ENCODE assay signal across 20 cellular contexts in the genomic region with DNA sequence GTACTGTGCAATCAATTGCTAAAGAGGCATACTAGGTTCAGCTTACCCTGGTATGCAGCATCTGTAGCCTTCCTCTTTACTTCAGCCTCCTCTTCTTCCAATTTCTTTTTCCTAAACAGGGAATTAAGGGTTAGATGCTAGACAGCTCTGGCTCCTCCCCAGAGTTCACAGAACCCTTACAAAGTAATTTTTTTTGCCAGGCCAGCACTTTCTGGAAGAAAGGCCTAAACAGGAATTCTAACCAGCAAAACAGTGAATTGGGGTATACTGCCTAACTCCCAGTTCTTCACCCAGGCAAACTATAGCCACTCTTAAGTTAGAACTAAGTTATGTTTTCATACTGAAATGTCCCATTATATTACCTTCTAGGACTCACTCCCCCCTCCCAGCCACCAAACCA. TPM values are rescaled to one million over a fixed set of nuclear protein-coding genes. Genes with fewer than 3 reads are reported as not detected.
DNase-seq lines count a peak whose midpoint lies in the region; ATAC-seq, FAIRE-seq and TF ChIP-seq lines count a peak whose summit lies in the region.
"Had no signal": no experiment of that assay in that cellular context is flagged by ENCODE, and none has a peak within 500 bp of the region (broad histone marks: within the 10 kb centered on the region; RNA-seq: fewer than 3 reads in every experiment).

No MANE protein-coding gene starts in this region.

- CTCF ChIA-PET in HepG2 (lab: Yijun Ruan, JAX; ENCODE audit: low intra/inter-chr PET ratio, low total read pairs) (no interaction called here), K562 (lab: Yijun Ruan, JAX; ENCODE audit: low intra/inter-chr PET ratio) (no interaction called here)

- POLR2A ChIA-PET in HepG2 (lab: Yijun Ruan, JAX): no interaction called here
- POLR2A ChIA-PET in K562 (lab: Yijun Ruan, JAX): interaction anchor here (0.8 to 2.7 kb wide), 2 partner anchors 9 to 12 kb away, joined by 3 to 8 read pairs; a partner anchor contains a TSS

- DNase-seq in HepG2 (ENCODE audit: low spot score): no peak
- DNase-seq in right lobe of liver: no peak
- no peak for DNase-seq in K562 (ENCODE audit: extremely low read depth in 1 of 4, low spot score in 3 of 4)
- DNase-seq in cerebellum (ENCODE audit: low spot score): no peak
- DNase-seq in GM19239 (ENCODE audit: insufficient read length, low spot score): no peak
- DNase-seq: ACHN; C1 segment of cervical spinal cord; Calu3; CD4-positive, alpha-beta memory T cell; COR-L47; DMS153; DND-41; GM23248; H7; HCEC 1CT had no signal

- TF ChIP-seq RAD21 in HepG2 (CRISPR knock-in tag; IDR thresholded peaks at IDR 0.05) (no peak), K562 (CRISPR knock-in tag; conservative IDR thresholded peaks at IDR 0.05 in 1 of 2, IDR thresholded peaks at IDR 0.05 in 1 of 2) (no peak)

- H3K4me2 ChIP-seq in HepG2 (ENCODE audit: low read depth, low read length): no peak overlapping the region
- H3K4me2 ChIP-seq in K562 (ENCODE audit: insufficient read depth, low read length): no peak overlapping the region

- FAIRE-seq in HepG2 (lab: Jason Lieb, UNC): no peak
- no peak for FAIRE-seq in K562 (lab: Jason Lieb, UNC)
- no peak for FAIRE-seq in GM19239 (lab: Jason Lieb, UNC)
- FAIRE-seq: A204.1, G401.6, GM12892, H1 had no signal

- TF ChIP-seq POLR2A in HepG2 (IDR thresholded peaks at IDR 0.05; ENCODE audit: insufficient read depth in 1 of 2, low read depth in 2 of 2, low read length in 2 of 2): no peak
- TF ChIP-seq POLR2A in right lobe of liver (IDR thresholded peaks at IDR 0.05): no peak
- no peak for TF ChIP-seq POLR2A in K562 (conservative IDR thresholded peaks at IDR 0.05)

- H3K79me2 ChIP-seq in HepG2 (ENCODE audit: insufficient read depth, low read length) (peaks cover 3% of the 10 kb centered on the region), K562 (ENCODE audit: control insufficient read depth, insufficient read depth, low read length) (peaks cover 6% of the 10 kb centered on the region; the same call in 2 of the 3 replicates)

- H4K20me1 ChIP-seq in HepG2 (ENCODE audit: insufficient read depth, low read length): no peaks in the 10 kb centered on the region
- no peaks in the 10 kb centered on the region for H4K20me1 ChIP-seq in K562 (replicated peaks; ENCODE audit: control insufficient read depth, insufficient read depth, low read length)

- BruUV-seq in HepG2 (replicated peaks; lab: Mats Ljungman, UMichigan) (no TSS peak), K562 (replicated peaks; lab: Mats Ljungman, UMichigan) (no TSS peak)

- TF ChIP-seq EP300 in HepG2 (IDR thresholded peaks at IDR 0.05; ENCODE audit: low read depth in 2 of 2, low read length in 2 of 2) (no peak), HepG2 (CRISPR knock-in tag; IDR thresholded peaks at IDR 0.05; ENCODE audit: borderline replicate concordance) (no peak), K562 (IDR thresholded peaks at IDR 0.05; ENCODE audit: low read length) (no peak)

- H3K27ac ChIP-seq in HepG2 (ENCODE audit: extremely low read length, insufficient read depth, low read length) (no peak overlapping the region), right lobe of liver (no peak overlapping the region), K562 (ENCODE audit: extremely low read depth, low read depth, low read length) (no peak overlapping the region)
- H3K27ac ChIP-seq: 22Rv1, GM23248 had no signal

- H3K9me3 ChIP-seq in HepG2 (ENCODE audit: low read length) (no peaks in the 10 kb centered on the region), right lobe of liver (no peaks in the 10 kb centered on the region), K562 (replicated peaks; ENCODE audit: control insufficient read depth, insufficient read depth, low read depth, low read length) (no peaks in the 10 kb centered on the region)

- peaks cover 23 to 80% of the 10 kb centered on the region in 2 experiments for H3K36me3 ChIP-seq in HepG2 (replicated peaks in 1 of 2; ENCODE audit: control insufficient read depth in 1 of 2, insufficient read depth in 2 of 2, low read length in 2 of 2)
- peaks cover 5 to 93% (median 46%) of the 10 kb centered on the region in 4 donors for H3K36me3 ChIP-seq in right lobe of liver
- H3K36me3 ChIP-seq in K562 (ENCODE audit: control insufficient read depth, insufficient read depth, low read length): peaks cover 95% of the 10 kb centered on the region

- intact Hi-C loops in HepG2 (cut with micrococcal nuclease; ENCODE audit: unreplicated experiment) (no loop called here), right lobe of liver (cut with DNase I) (no loop called here), K562 (cut with micrococcal nuclease) (no loop called here)

- no peaks in the 10 kb centered on the region for H3K9me1 ChIP-seq in K562 (ENCODE audit: control insufficient read depth, insufficient read depth, low read length)

- H3K27me3 ChIP-seq in HepG2 (ENCODE audit: control insufficient read depth in 1 of 2, insufficient read depth in 2 of 2, low read length in 2 of 2) (no peaks in the 10 kb centered on the region), right lobe of liver (no peaks in the 10 kb centered on the region), K562 (ENCODE audit: control insufficient read depth in 2 of 2, insufficient read depth in 2 of 2, low read length in 2 of 2) (no peaks in the 10 kb centered on the region)

- TF ChIP-seq CTCF in HepG2 (CRISPR knock-in tag; IDR thresholded peaks at IDR 0.05): no peak
- no peak for TF ChIP-seq CTCF in right lobe of liver (IDR thresholded peaks at IDR 0.05)
- TF ChIP-seq CTCF in K562 (IDR thresholded peaks at IDR 0.05 in 2 of 3, conservative IDR thresholded peaks at IDR 0.05 in 1 of 3; ENCODE audit: insufficient read depth in 2 of 3, low read depth in 1 of 3, low read length in 3 of 3): no peak

- H2AFZ ChIP-seq in HepG2 (ENCODE audit: low read length) (no peak overlapping the region), K562 (ENCODE audit: low read depth, low read length) (no peak overlapping the region)
- H2AFZ ChIP-seq: GM23248 had no signal

- H3K4me1 ChIP-seq in HepG2 (ENCODE audit: insufficient read depth, low read length) (no peaks in the 10 kb centered on the region), right lobe of liver (no peaks in the 10 kb centered on the region), K562 (replicated peaks in 1 of 2; ENCODE audit: control insufficient read depth in 2 of 2, insufficient read depth in 2 of 2, low read length in 2 of 2) (no peaks in the 10 kb centered on the region)

- H3K4me3 ChIP-seq in HepG2 (replicated peaks in 1 of 3; ENCODE audit: insufficient read depth in 1 of 3, low read depth in 2 of 3, low read length in 3 of 3) (no peak overlapping the region), right lobe of liver (no peak overlapping the region), K562 (no peak overlapping the region)
- H3K4me3 ChIP-seq: GM23248 had no signal

- no peak overlapping the region for H3K9ac ChIP-seq in HepG2 (ENCODE audit: insufficient read depth, low read depth, low read length)
- no peak overlapping the region for H3K9ac ChIP-seq in K562 (ENCODE audit: insufficient read depth in 1 of 2, low read depth in 2 of 2, low read length in 2 of 2)
- H3K9ac ChIP-seq: GM23248 had no signal

- in situ Hi-C loops in HepG2 (cut with HindIII; ENCODE audit: extremely low pct_ligation_motif_present, low pct_unique_long_range_greater_than_20kb): no loop called here
- in situ Hi-C loops in K562 (cut with MboI): no loop called here

- no peak for ATAC-seq in HepG2
- no peak for ATAC-seq in right lobe of liver
- ATAC-seq in K562: no peak

RNA-seq across cellular contexts. Expression of a gene that starts 8.1 kb away (rescaled TPM):
- total RNA-seq in HepG2 (2016; rRNA removed; fragmentation: Illumina TruSeq; extraction: Trizol) (50.6 and 62.5 TPM in 2 replicates), right lobe of liver (10 to 100 TPM in 5 of 6 experiments, 1 to 10 TPM in 1; 9.0 to 33.7 (median 17.0) TPM), K562 (2014; rRNA removed) (53.9 and 54.6 TPM in 2 replicates), K562 (2014; rRNA removed; fragmentation: Illumina TruSeq; extraction: Trizol) (71.2 and 85.6 TPM in 2 replicates), K562 (2015; rRNA removed; fragmentation: Illumina TruSeq; extraction: Trizol) (55.2 and 57.1 TPM in 2 replicates), K562 (2021) (65.7 and 74.1 TPM in 2 replicates), cerebellum (66.6 TPM)
- 11.6 and 13.7 TPM in 2 replicates for total RNA-seq in HepG2 (2016; cell fraction: cytosol; rRNA removed; fragmentation: Illumina TruSeq; extraction: Trizol; ENCODE audit: low read depth)
- total RNA-seq in HepG2 (2016; cell fraction: insoluble cytoplasmic fraction; rRNA removed; fragmentation: Illumina TruSeq; extraction: Trizol): 47.4 and 59.6 TPM in 2 replicates
- total RNA-seq in HepG2 (2016; cell fraction: membrane; rRNA removed; fragmentation: Illumina TruSeq; extraction: Trizol): 23.4 and 24.1 TPM in 2 replicates
- total RNA-seq in HepG2 (2016; cell fraction: nucleus; rRNA removed; fragmentation: Illumina TruSeq; extraction: Trizol): 82.0 and 95.0 TPM in 2 replicates
- polyA plus RNA-seq in HepG2 (2011; rRNA removed) (57.6 and 71.1 TPM in 2 replicates), K562 (2011; rRNA removed) (163 and 175 TPM in 2 replicates), K562 (2014; fragmentation: Illumina TruSeq; extraction: Trizol) (87.9 and 88.4 TPM in 2 replicates), K562 (2014; fragmentation: Nextera tagmentation; extraction: Ambion mirVana) (100 to 1,000 TPM in 1 of 2 experiments, 10 to 100 TPM in 1; 89.5 to 141 TPM), K562 (2014; rRNA removed) (76.8 and 87.0 TPM in 2 replicates)
- 21.9 and 23.1 TPM in 2 replicates for polyA plus RNA-seq in HepG2 (2011; cell fraction: cytosol; rRNA removed)
- 117 and 118 TPM in 2 replicates for polyA plus RNA-seq in HepG2 (2011; cell fraction: nucleus; rRNA removed)
- polyA plus RNA-seq in HepG2 (2012): 37.3 and 60.0 TPM in 2 replicates
- 3.8 and 4.9 TPM in 2 replicates for polyA plus RNA-seq in HepG2 (2016; cell fraction: cytosol; fragmentation: Illumina TruSeq; extraction: Trizol; ENCODE audit: low read depth)
- 41.5 and 49.7 TPM in 2 replicates for polyA plus RNA-seq in HepG2 (2016; cell fraction: insoluble cytoplasmic fraction; fragmentation: Illumina TruSeq; extraction: Trizol; ENCODE audit: low read depth)
- polyA plus RNA-seq in HepG2 (2016; cell fraction: membrane; fragmentation: Illumina TruSeq; extraction: Trizol; ENCODE audit: low read depth): 9.2 and 9.8 TPM in 2 replicates
- polyA plus RNA-seq in HepG2 (2016; cell fraction: nucleus; fragmentation: Illumina TruSeq; extraction: Trizol; ENCODE audit: insufficient read depth, low read depth): 254 and 256 TPM in 2 replicates
- polyA minus RNA-seq in HepG2 (2011; rRNA and poly(A)+ RNA removed; ENCODE audit: low replicate concordance): 42.3 and 95.1 TPM in 2 replicates
- polyA minus RNA-seq in HepG2 (2011; cell fraction: cytosol; rRNA and poly(A)+ RNA removed): 18.9 and 22.9 TPM in 2 replicates
- 77.9 and 82.4 TPM in 2 replicates for polyA minus RNA-seq in HepG2 (2011; cell fraction: nucleus; rRNA and poly(A)+ RNA removed)
- total RNA-seq in K562 (2011; cell fraction: chromatin; rRNA removed; ENCODE audit: low replicate concordance): 262 and 465 TPM in 2 replicates
- total RNA-seq in K562 (2011; cell fraction: nucleolus; rRNA removed): 139 and 153 TPM in 2 replicates
- total RNA-seq in K562 (2011; cell fraction: nucleoplasm; rRNA removed): 257 and 290 TPM in 2 replicates
- 43.2 and 73.7 TPM in 2 replicates for polyA plus RNA-seq in K562 (2011; cell fraction: cytosol; rRNA removed)
- 342 and 416 TPM in 2 replicates for polyA plus RNA-seq in K562 (2011; cell fraction: nucleus; rRNA removed)
- polyA plus RNA-seq in K562 (2012): 62.7 and 76.2 TPM in 2 replicates
- 110 and 130 TPM in 2 replicates for polyA minus RNA-seq in K562 (2011; rRNA and poly(A)+ RNA removed)
- 22.6 and 38.0 TPM in 2 replicates for polyA minus RNA-seq in K562 (2011; cell fraction: cytosol; rRNA and poly(A)+ RNA removed)
- polyA minus RNA-seq in K562 (2011; cell fraction: nucleus; rRNA and poly(A)+ RNA removed): 75.5 and 117 TPM in 2 replicates

RNA-seq across cellular contexts. Expression of a gene that starts 8.6 kb away (rescaled TPM):
- total RNA-seq in HepG2 (2016; rRNA removed; fragmentation: Illumina TruSeq; extraction: Trizol) (66.8 and 91.6 TPM in 2 replicates), right lobe of liver (1 to 10 TPM in 3 of 6 experiments, under 1 TPM in 3; 0.55 to 3.3 (median 1.1) TPM), K562 (2014; rRNA removed) (40.8 and 44.9 TPM in 2 replicates), K562 (2014; rRNA removed; fragmentation: Illumina TruSeq; extraction: Trizol) (61.2 and 63.1 TPM in 2 replicates), K562 (2015; rRNA removed; fragmentation: Illumina TruSeq; extraction: Trizol) (51.9 and 55.5 TPM in 2 replicates), K562 (2021) (49.0 and 52.6 TPM in 2 replicates), cerebellum (12.8 TPM)
- total RNA-seq in HepG2 (2016; cell fraction: cytosol; rRNA removed; fragmentation: Illumina TruSeq; extraction: Trizol; ENCODE audit: low read depth): 16.2 and 16.7 TPM in 2 replicates
- 66.5 and 88.5 TPM in 2 replicates for total RNA-seq in HepG2 (2016; cell fraction: insoluble cytoplasmic fraction; rRNA removed; fragmentation: Illumina TruSeq; extraction: Trizol)
- 25.5 and 29.6 TPM in 2 replicates for total RNA-seq in HepG2 (2016; cell fraction: membrane; rRNA removed; fragmentation: Illumina TruSeq; extraction: Trizol)
- 50.4 and 55.2 TPM in 2 replicates for total RNA-seq in HepG2 (2016; cell fraction: nucleus; rRNA removed; fragmentation: Illumina TruSeq; extraction: Trizol)
- polyA plus RNA-seq in HepG2 (2011; rRNA removed) (12.9 and 17.1 TPM in 2 replicates), K562 (2011; rRNA removed) (53.9 and 57.0 TPM in 2 replicates), K562 (2014; fragmentation: Illumina TruSeq; extraction: Trizol) (52.3 and 59.6 TPM in 2 replicates), K562 (2014; fragmentation: Nextera tagmentation; extraction: Ambion mirVana) (10 to 100 TPM; 39.8 to 58.7 TPM), K562 (2014; rRNA removed) (36.8 and 39.6 TPM in 2 replicates)
- 10.2 and 13.5 TPM in 2 replicates for polyA plus RNA-seq in HepG2 (2011; cell fraction: cytosol; rRNA removed)
- 17.4 and 25.0 TPM in 2 replicates for polyA plus RNA-seq in HepG2 (2011; cell fraction: nucleus; rRNA removed)
- 9.1 and 18.8 TPM in 2 replicates for polyA plus RNA-seq in HepG2 (2012)
- polyA plus RNA-seq in HepG2 (2016; cell fraction: cytosol; fragmentation: Illumina TruSeq; extraction: Trizol; ENCODE audit: low read depth): 6.5 and 7.7 TPM in 2 replicates
- 75.4 and 76.8 TPM in 2 replicates for polyA plus RNA-seq in HepG2 (2016; cell fraction: insoluble cytoplasmic fraction; fragmentation: Illumina TruSeq; extraction: Trizol; ENCODE audit: low read depth)
- polyA plus RNA-seq in HepG2 (2016; cell fraction: membrane; fragmentation: Illumina TruSeq; extraction: Trizol; ENCODE audit: low read depth): 10.7 and 15.0 TPM in 2 replicates
- polyA plus RNA-seq in HepG2 (2016; cell fraction: nucleus; fragmentation: Illumina TruSeq; extraction: Trizol; ENCODE audit: insufficient read depth, low read depth): 58.3 and 60.2 TPM in 2 replicates
- 71.6 and 227 TPM in 2 replicates for polyA minus RNA-seq in HepG2 (2011; rRNA and poly(A)+ RNA removed; ENCODE audit: low replicate concordance)
- polyA minus RNA-seq in HepG2 (2011; cell fraction: cytosol; rRNA and poly(A)+ RNA removed): 18.2 and 22.6 TPM in 2 replicates
- 31.6 and 55.2 TPM in 2 replicates for polyA minus RNA-seq in HepG2 (2011; cell fraction: nucleus; rRNA and poly(A)+ RNA removed)
- total RNA-seq in K562 (2011; cell fraction: chromatin; rRNA removed; ENCODE audit: low replicate concordance): 122 and 137 TPM in 2 replicates
- 95.4 and 97.0 TPM in 2 replicates for total RNA-seq in K562 (2011; cell fraction: nucleolus; rRNA removed)
- total RNA-seq in K562 (2011; cell fraction: nucleoplasm; rRNA removed): 81.0 and 82.0 TPM in 2 replicates
- 31.9 and 42.7 TPM in 2 replicates for polyA plus RNA-seq in K562 (2011; cell fraction: cytosol; rRNA removed)
- polyA plus RNA-seq in K562 (2011; cell fraction: nucleus; rRNA removed): 94.3 and 132 TPM in 2 replicates
- polyA plus RNA-seq in K562 (2012): 28.5 and 32.7 TPM in 2 replicates
- 126 and 142 TPM in 2 replicates for polyA minus RNA-seq in K562 (2011; rRNA and poly(A)+ RNA removed)
- 49.5 and 58.0 TPM in 2 replicates for polyA minus RNA-seq in K562 (2011; cell fraction: cytosol; rRNA and poly(A)+ RNA removed)
- polyA minus RNA-seq in K562 (2011; cell fraction: nucleus; rRNA and poly(A)+ RNA removed): 73.5 and 136 TPM in 2 replicates
- total RNA-seq: CD4-positive, alpha-beta memory T cell had no signal
- polyA plus RNA-seq: CD4-positive, alpha-beta memory T cell had no signal

RNA-seq across cellular contexts. Expression of a gene that starts 31.1 kb away (rescaled TPM):
- total RNA-seq in HepG2 (2016; rRNA removed; fragmentation: Illumina TruSeq; extraction: Trizol) (0.18 and 0.39 TPM in 2 replicates), right lobe of liver (under 1 TPM in 3 of 6 experiments, not detected in 3; 0.22 to 0.32 (median 0.29) TPM), K562 (2014; rRNA removed) (not detected in 2 replicates), K562 (2014; rRNA removed; fragmentation: Illumina TruSeq; extraction: Trizol) (not detected in 2 replicates), K562 (2015; rRNA removed; fragmentation: Illumina TruSeq; extraction: Trizol) (not detected in 2 replicates), K562 (2021) (not detected in 2 replicates), cerebellum (14.7 TPM)
- total RNA-seq in HepG2 (2016; cell fraction: cytosol; rRNA removed; fragmentation: Illumina TruSeq; extraction: Trizol; ENCODE audit: low read depth): 0.18 TPM in 1 of 2 replicates, not detected in the other
- total RNA-seq in HepG2 (2016; cell fraction: insoluble cytoplasmic fraction; rRNA removed; fragmentation: Illumina TruSeq; extraction: Trizol): 0.25 and 0.26 TPM in 2 replicates
- total RNA-seq in HepG2 (2016; cell fraction: membrane; rRNA removed; fragmentation: Illumina TruSeq; extraction: Trizol): not detected in 2 replicates
- total RNA-seq in HepG2 (2016; cell fraction: nucleus; rRNA removed; fragmentation: Illumina TruSeq; extraction: Trizol): 0.34 TPM in 1 of 2 replicates, not detected in the other
- polyA plus RNA-seq in HepG2 (2011; rRNA removed) (not detected in 2 replicates), K562 (2011; rRNA removed) (not detected in 2 replicates), K562 (2014; fragmentation: Illumina TruSeq; extraction: Trizol) (not detected in 2 replicates), K562 (2014; fragmentation: Nextera tagmentation; extraction: Ambion mirVana) (not detected), K562 (2014; rRNA removed) (not detected in 2 replicates)
- polyA plus RNA-seq in HepG2 (2011; cell fraction: cytosol; rRNA removed): not detected in 2 replicates
- polyA plus RNA-seq in HepG2 (2011; cell fraction: nucleus; rRNA removed): not detected in 2 replicates
- not detected in 2 replicates for polyA plus RNA-seq in HepG2 (2012)
- polyA plus RNA-seq in HepG2 (2016; cell fraction: cytosol; fragmentation: Illumina TruSeq; extraction: Trizol; ENCODE audit: low read depth): 0.24 TPM in 1 of 2 replicates, not detected in the other
- polyA plus RNA-seq in HepG2 (2016; cell fraction: insoluble cytoplasmic fraction; fragmentation: Illumina TruSeq; extraction: Trizol; ENCODE audit: low read depth): 0.20 and 0.40 TPM in 2 replicates
- not detected in 2 replicates for polyA plus RNA-seq in HepG2 (2016; cell fraction: membrane; fragmentation: Illumina TruSeq; extraction: Trizol; ENCODE audit: low read depth)
- not detected in 2 replicates for polyA plus RNA-seq in HepG2 (2016; cell fraction: nucleus; fragmentation: Illumina TruSeq; extraction: Trizol; ENCODE audit: insufficient read depth, low read depth)
- polyA minus RNA-seq in HepG2 (2011; rRNA and poly(A)+ RNA removed; ENCODE audit: low replicate concordance): not detected in 2 replicates
- not detected in 2 replicates for polyA minus RNA-seq in HepG2 (2011; cell fraction: cytosol; rRNA and poly(A)+ RNA removed)
- not detected in 2 replicates for polyA minus RNA-seq in HepG2 (2011; cell fraction: nucleus; rRNA and poly(A)+ RNA removed)
- not detected in 2 replicates for total RNA-seq in K562 (2011; cell fraction: chromatin; rRNA removed; ENCODE audit: low replicate concordance)
- not detected in 2 replicates for total RNA-seq in K562 (2011; cell fraction: nucleolus; rRNA removed)
- total RNA-seq in K562 (2011; cell fraction: nucleoplasm; rRNA removed): not detected in 2 replicates
- polyA plus RNA-seq in K562 (2011; cell fraction: cytosol; rRNA removed): not detected in 2 replicates
- polyA plus RNA-seq in K562 (2011; cell fraction: nucleus; rRNA removed): not detected in 2 replicates
- not detected in 2 replicates for polyA plus RNA-seq in K562 (2012)
- polyA minus RNA-seq in K562 (2011; rRNA and poly(A)+ RNA removed): not detected in 2 replicates
- polyA minus RNA-seq in K562 (2011; cell fraction: cytosol; rRNA and poly(A)+ RNA removed): not detected in 2 replicates
- polyA minus RNA-seq in K562 (2011; cell fraction: nucleus; rRNA and poly(A)+ RNA removed): not detected in 2 replicates
- total RNA-seq: CD4-positive, alpha-beta memory T cell; GM23248 had no signal
- polyA plus RNA-seq: CD4-positive, alpha-beta memory T cell; GM23248 had no signal

RNA-seq across cellular contexts. Expression of a gene that starts 42.8 kb away (rescaled TPM):
- total RNA-seq in HepG2 (2016; rRNA removed; fragmentation: Illumina TruSeq; extraction: Trizol) (47.7 and 64.2 TPM in 2 replicates), right lobe of liver (10 to 100 TPM; 11.9 to 16.2 (median 15.2) TPM), K562 (2014; rRNA removed) (34.5 and 44.1 TPM in 2 replicates), K562 (2014; rRNA removed; fragmentation: Illumina TruSeq; extraction: Trizol) (65.5 and 70.7 TPM in 2 replicates), K562 (2015; rRNA removed; fragmentation: Illumina TruSeq; extraction: Trizol) (54.8 and 58.4 TPM in 2 replicates), K562 (2021) (53.0 and 63.2 TPM in 2 replicates), cerebellum (33.3 TPM)
- 5.3 and 5.6 TPM in 2 replicates for total RNA-seq in HepG2 (2016; cell fraction: cytosol; rRNA removed; fragmentation: Illumina TruSeq; extraction: Trizol; ENCODE audit: low read depth)
- total RNA-seq in HepG2 (2016; cell fraction: insoluble cytoplasmic fraction; rRNA removed; fragmentation: Illumina TruSeq; extraction: Trizol): 47.3 and 67.7 TPM in 2 replicates
- total RNA-seq in HepG2 (2016; cell fraction: membrane; rRNA removed; fragmentation: Illumina TruSeq; extraction: Trizol): 10.9 and 12.4 TPM in 2 replicates
- 35.4 and 36.8 TPM in 2 replicates for total RNA-seq in HepG2 (2016; cell fraction: nucleus; rRNA removed; fragmentation: Illumina TruSeq; extraction: Trizol)
- polyA plus RNA-seq in HepG2 (2011; rRNA removed) (28.2 and 38.3 TPM in 2 replicates), K562 (2011; rRNA removed) (88.2 and 103 TPM in 2 replicates), K562 (2014; fragmentation: Illumina TruSeq; extraction: Trizol) (64.9 and 77.9 TPM in 2 replicates), K562 (2014; fragmentation: Nextera tagmentation; extraction: Ambion mirVana) (100 to 1,000 TPM; 123 to 157 TPM), K562 (2014; rRNA removed) (56.1 and 58.0 TPM in 2 replicates)
- polyA plus RNA-seq in HepG2 (2011; cell fraction: cytosol; rRNA removed): 17.0 and 23.7 TPM in 2 replicates
- 30.2 and 33.3 TPM in 2 replicates for polyA plus RNA-seq in HepG2 (2011; cell fraction: nucleus; rRNA removed)
- polyA plus RNA-seq in HepG2 (2012): 18.0 and 25.9 TPM in 2 replicates
- 1.9 and 2.4 TPM in 2 replicates for polyA plus RNA-seq in HepG2 (2016; cell fraction: cytosol; fragmentation: Illumina TruSeq; extraction: Trizol; ENCODE audit: low read depth)
- polyA plus RNA-seq in HepG2 (2016; cell fraction: insoluble cytoplasmic fraction; fragmentation: Illumina TruSeq; extraction: Trizol; ENCODE audit: low read depth): 58.9 and 61.5 TPM in 2 replicates
- polyA plus RNA-seq in HepG2 (2016; cell fraction: membrane; fragmentation: Illumina TruSeq; extraction: Trizol; ENCODE audit: low read depth): 6.1 and 7.0 TPM in 2 replicates
- 46.3 and 48.4 TPM in 2 replicates for polyA plus RNA-seq in HepG2 (2016; cell fraction: nucleus; fragmentation: Illumina TruSeq; extraction: Trizol; ENCODE audit: insufficient read depth, low read depth)
- 36.7 and 39.6 TPM in 2 replicates for polyA minus RNA-seq in HepG2 (2011; rRNA and poly(A)+ RNA removed; ENCODE audit: low replicate concordance)
- 17.8 and 19.5 TPM in 2 replicates for polyA minus RNA-seq in HepG2 (2011; cell fraction: cytosol; rRNA and poly(A)+ RNA removed)
- polyA minus RNA-seq in HepG2 (2011; cell fraction: nucleus; rRNA and poly(A)+ RNA removed): 42.4 and 60.0 TPM in 2 replicates
- 54.9 and 94.0 TPM in 2 replicates for total RNA-seq in K562 (2011; cell fraction: chromatin; rRNA removed; ENCODE audit: low replicate concordance)
- 43.7 and 49.0 TPM in 2 replicates for total RNA-seq in K562 (2011; cell fraction: nucleolus; rRNA removed)
- 44.3 and 54.0 TPM in 2 replicates for total RNA-seq in K562 (2011; cell fraction: nucleoplasm; rRNA removed)
- polyA plus RNA-seq in K562 (2011; cell fraction: cytosol; rRNA removed): 37.5 and 60.2 TPM in 2 replicates
- polyA plus RNA-seq in K562 (2011; cell fraction: nucleus; rRNA removed): 72.5 and 118 TPM in 2 replicates
- polyA plus RNA-seq in K562 (2012): 35.6 and 40.4 TPM in 2 replicates
- polyA minus RNA-seq in K562 (2011; rRNA and poly(A)+ RNA removed): 62.2 and 66.4 TPM in 2 replicates
- 18.3 and 26.3 TPM in 2 replicates for polyA minus RNA-seq in K562 (2011; cell fraction: cytosol; rRNA and poly(A)+ RNA removed)
- 49.7 and 57.3 TPM in 2 replicates for polyA minus RNA-seq in K562 (2011; cell fraction: nucleus; rRNA and poly(A)+ RNA removed)

Comparison
In these comparisons a context has a peak if more than half of its experiments do, and no peak if none do; other contexts are left out.
1. RNA of a gene that starts 31.1 kb away (total RNA-seq): 14.7 TPM in cerebellum (single experiment); 0.22 to 0.32 TPM in right lobe of liver, 0.18 to 0.39 TPM in HepG2 and not detected in K562; every median in the first group is over 10 times any median in the second.